ENCODE assay signal across 16 cellular contexts in the genomic region with DNA sequence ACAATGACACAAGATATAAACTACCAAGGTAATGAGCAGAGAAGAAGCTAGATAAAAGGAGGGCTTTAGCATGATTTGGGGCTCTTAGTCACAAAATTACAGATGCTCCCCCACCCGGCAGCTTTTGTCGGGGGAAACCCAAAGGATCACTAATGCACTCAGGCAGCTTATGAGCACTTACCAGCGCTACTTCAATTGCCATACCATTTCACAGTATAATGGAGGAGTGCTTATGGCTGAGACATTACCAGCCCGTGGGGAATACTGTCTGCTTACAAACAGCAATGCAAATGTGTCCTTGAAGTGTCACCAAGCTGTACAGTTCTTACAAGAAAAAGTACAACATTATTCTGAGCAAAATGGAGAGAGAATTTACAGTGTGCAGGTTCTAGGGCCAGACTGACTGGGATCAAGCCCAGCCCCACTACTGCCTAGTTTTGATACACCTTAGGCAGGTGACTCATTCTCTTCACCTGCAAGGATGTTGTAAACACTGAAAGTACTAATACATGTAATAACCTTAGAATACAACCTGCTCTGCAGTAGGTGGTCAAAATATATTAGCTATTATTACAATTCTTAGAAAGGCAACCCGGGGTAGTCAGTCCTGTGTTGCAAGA. TPM values are rescaled to one million over a fixed set of nuclear protein-coding genes. Genes with fewer than 3 reads are reported as not detected.
A peak's percentile ranks its signal among the peaks of the same experiment; 100 is the strongest.
DNase-seq lines count a peak whose midpoint lies in the region; ATAC-seq and TF ChIP-seq lines count a peak whose summit lies in the region.
"Had no signal": no experiment of that assay in that cellular context is flagged by ENCODE, and none has a peak within 500 bp of the region (broad histone marks: within the 10 kb centered on the region; RNA-seq: fewer than 3 reads in every experiment).

No MANE protein-coding gene starts in this region.

- H3K14ac ChIP-seq in mesenchymal stem cell (ENCODE audit: low read length in 2 of 2), result no peak overlapping the region

- no peak overlapping the region for H4K8ac ChIP-seq in mesenchymal stem cell (ENCODE audit: low read length)

- no peak overlapping the region for H2AFZ ChIP-seq in mesenchymal stem cell (ENCODE audit: low read depth, low read length)

- TF ChIP-seq CTCF in vagina (IDR thresholded peaks at IDR 0.05) (no peak), endothelial cell (IDR thresholded peaks at IDR 0.05; ENCODE audit: unreplicated experiment) (no peak)

- H3K4me3 ChIP-seq in mesenchymal stem cell (ENCODE audit: insufficient read depth in 1 of 2, low read depth in 1 of 2, low read length in 2 of 2) (no peak overlapping the region), vagina (no peak overlapping the region), right cardiac atrium (ENCODE audit: low read length) (no peak overlapping the region)
- H3K4me3 ChIP-seq: adrenal gland, right atrium auricular region had no signal

- no peak overlapping the region for H2BK120ac ChIP-seq in mesenchymal stem cell (ENCODE audit: low read depth, low read length)

- intact Hi-C loops in vagina (cut with DNase I), result no loop called here
- intact Hi-C loops in right cardiac atrium (cut with DNase I), result no loop called here

- peaks cover 19% of the 10 kb centered on the region for H3K79me1 ChIP-seq in mesenchymal stem cell (replicated peaks; ENCODE audit: low read length, poor library complexity, severe bottlenecking)

- ATAC-seq in T-helper 17 cell, result no peak
- ATAC-seq in right cardiac atrium, result no peak
- ATAC-seq in HG03108 (IDR thresholded peaks at IDR 0.05; ENCODE audit: unreplicated experiment), result no peak

- H3K18ac ChIP-seq in mesenchymal stem cell (ENCODE audit: low read depth in 1 of 2, low read length in 2 of 2), result peak overlapping the region in 1 of 2 experiments; percentile 22

- no peak overlapping the region for H3K4me2 ChIP-seq in mesenchymal stem cell (ENCODE audit: low read length, poor library complexity, severe bottlenecking)

- H3K4me1 ChIP-seq in mesenchymal stem cell (ENCODE audit: control insufficient read depth, insufficient read depth, low read depth, low read length), result peaks cover 5% of the 10 kb centered on the region
- peaks cover 26% of the 10 kb centered on the region for H3K4me1 ChIP-seq in vagina
- H3K4me1 ChIP-seq in right cardiac atrium (ENCODE audit: control insufficient read depth, insufficient read depth, low read length), result peaks cover 5% of the 10 kb centered on the region

- WGBS in mesenchymal stem cell, result 72% methylated on average over 5 of the region's 5 CpGs
- 62% methylated on average over 5 of the region's 5 CpGs for WGBS in right cardiac atrium

- H2BK15ac ChIP-seq in mesenchymal stem cell (ENCODE audit: low read depth, poor library complexity, severe bottlenecking), result no peak overlapping the region

- no peak overlapping the region for H2BK12ac ChIP-seq in mesenchymal stem cell (ENCODE audit: low read length in 2 of 2)

- H3K36me3 Mint-ChIP-seq in T-helper 17 cell (ENCODE audit: low read depth) (peaks cover 6% of the 10 kb centered on the region), endothelial cell (ENCODE audit: low read depth, unreplicated experiment) (peaks cover 4% of the 10 kb centered on the region)
- H3K36me3 Mint-ChIP-seq: naive B cell had no signal

- H3K4me3 Mint-ChIP-seq in T-helper 17 cell, result no peak overlapping the region
- no peak overlapping the region for H3K4me3 Mint-ChIP-seq in endothelial cell (ENCODE audit: unreplicated experiment)
- H3K4me3 Mint-ChIP-seq: dendritic cell treated with granulocyte-macrophage colony-stimulating factor and Interleukin-4, amounts not matched to agents 40 ng/mL and 50 ng/mL, for 4 days; immature natural killer cell; naive B cell had no signal

- H3K23ac ChIP-seq in mesenchymal stem cell (ENCODE audit: low read length in 2 of 2), result peak overlapping the region in 1 of 2 experiments; percentile 24

- H2AK5ac ChIP-seq in mesenchymal stem cell (ENCODE audit: low read length, severe bottlenecking), result no peak overlapping the region

- H3K27me3 ChIP-seq in mesenchymal stem cell (ENCODE audit: control insufficient read depth in 1 of 2, insufficient read depth in 1 of 2, low read length in 2 of 2) (no peaks in the 10 kb centered on the region), vagina (no peaks in the 10 kb centered on the region), right cardiac atrium (ENCODE audit: control insufficient read depth, insufficient read depth) (no peaks in the 10 kb centered on the region)
- H3K27me3 ChIP-seq: adrenal gland, right atrium auricular region had no signal

- H3K4me1 Mint-ChIP-seq in T-helper 17 cell (peaks cover 45% of the 10 kb centered on the region), endothelial cell (ENCODE audit: unreplicated experiment) (no peaks in the 10 kb centered on the region)

- H3K36me3 ChIP-seq in mesenchymal stem cell (ENCODE audit: control insufficient read depth in 1 of 2, insufficient read depth in 2 of 2, low read depth in 1 of 2, low read length in 2 of 2), result peaks cover 7 to 14% of the 10 kb centered on the region in 2 experiments
- H3K36me3 ChIP-seq in vagina, result no peaks in the 10 kb centered on the region
- H3K36me3 ChIP-seq: adrenal gland, right atrium auricular region had no signal

- no peak overlapping the region for H3K4ac ChIP-seq in mesenchymal stem cell (ENCODE audit: low read depth in 1 of 2, low read length in 2 of 2)

- H2BK5ac ChIP-seq in mesenchymal stem cell (ENCODE audit: low read depth, low read length, poor library complexity, severe bottlenecking), result no peak overlapping the region

- H3K27ac ChIP-seq in mesenchymal stem cell (ENCODE audit: low read length, poor library complexity, severe bottlenecking) (no peak overlapping the region), vagina (peak overlapping the region; percentile 58), right cardiac atrium (ENCODE audit: low read length) (no peak overlapping the region)
- H3K27ac ChIP-seq: right atrium auricular region had no signal

- H4K91ac ChIP-seq in mesenchymal stem cell (ENCODE audit: low read length), result no peak overlapping the region

- H3K9ac ChIP-seq in mesenchymal stem cell (ENCODE audit: low read length), result peak overlapping the region; percentile 12

- DNase-seq in NCI-H524 (lab: John Stamatoyannopoulos, UW), result peak; percentile 38 to 50
- no peak for DNase-seq in NCI-H524 treated with DMSO at 0.1 percent for 48 hours (lab: John Stamatoyannopoulos, UW)
- DNase-seq in T-helper 17 cell, result no peak
- DNase-seq in mesenchymal stem cell, result no peak
- DNase-seq in vagina (ENCODE audit: extremely low spot score in 2 of 2), result no peak
- DNase-seq in endothelial cell (ENCODE audit: low spot score), result no peak
- no peak for DNase-seq in right cardiac atrium
- DNase-seq: activated CD4-positive, CD25-positive, alpha-beta regulatory T cell; immature natural killer cell; IMR-90; naive B cell; NCI-H1930 had no signal

- H3K9me3 Mint-ChIP-seq in endothelial cell (ENCODE audit: unreplicated experiment), result no peaks in the 10 kb centered on the region
- H3K9me3 Mint-ChIP-seq: dendritic cell treated with granulocyte-macrophage colony-stimulating factor and Interleukin-4, amounts not matched to agents 40 ng/mL and 50 ng/mL, for 4 days; immature natural killer cell; naive B cell had no signal

- H3K9me3 ChIP-seq in T-helper 17 cell (ENCODE audit: control insufficient read depth, low read length, poor library complexity, severe bottlenecking) (no peaks in the 10 kb centered on the region), mesenchymal stem cell (ENCODE audit: control insufficient read depth, low read length) (no peaks in the 10 kb centered on the region), vagina (no peaks in the 10 kb centered on the region), right cardiac atrium (ENCODE audit: control insufficient read depth, low read length) (no peaks in the 10 kb centered on the region)
- H3K9me3 ChIP-seq: adrenal gland, right atrium auricular region had no signal

- H3K27me3 Mint-ChIP-seq in T-helper 17 cell (no peaks in the 10 kb centered on the region), endothelial cell (ENCODE audit: unreplicated experiment) (peaks cover 4% of the 10 kb centered on the region)
- H3K27me3 Mint-ChIP-seq: dendritic cell treated with granulocyte-macrophage colony-stimulating factor and Interleukin-4, amounts not matched to agents 40 ng/mL and 50 ng/mL, for 4 days; naive B cell had no signal

- TF ChIP-seq POLR2A in vagina (IDR thresholded peaks at IDR 0.05), result no peak

- peak overlapping the region; percentile 61 for H3K27ac Mint-ChIP-seq in T-helper 17 cell
- no peak overlapping the region for H3K27ac Mint-ChIP-seq in endothelial cell (ENCODE audit: unreplicated experiment)
- H3K27ac Mint-ChIP-seq: dendritic cell treated with granulocyte-macrophage colony-stimulating factor and Interleukin-4, amounts not matched to agents 40 ng/mL and 50 ng/mL, for 4 days had no signal

RNA-seq across cellular contexts. Expression of a gene that starts 16.3 kb away (rescaled TPM):
- total RNA-seq in T-helper 17 cell (10 to 100 TPM; 51.2 to 54.0 TPM), vagina (44.2 TPM), endothelial cell (ENCODE audit: unreplicated experiment) (41.6 TPM), right cardiac atrium (10 to 100 TPM; 24.1 to 27.1 (median 25.4) TPM)
- polyA plus RNA-seq in mesenchymal stem cell (2013, experiment 1 of 2), result 19.7 TPM
- polyA plus RNA-seq in mesenchymal stem cell (2013, experiment 2 of 2), result 18.8 TPM
- 8.6 TPM for polyA plus RNA-seq in right cardiac atrium

Comparison
In these comparisons a context has a peak if more than half of its experiments do, and no peak if none do; other contexts are left out.
1. DNase-seq: peak in NCI-H524 (2 of 2); none in NCI-H524 treated with DMSO at 0.1 percent for 48 hours (single experiment), T-helper 17 cell (0 of 3), mesenchymal stem cell (single experiment), vagina (0 of 2), endothelial cell (single experiment) and right cardiac atrium (0 of 3).